20 cellular contexts compared by ENCODE assay signal in the genomic region with DNA sequence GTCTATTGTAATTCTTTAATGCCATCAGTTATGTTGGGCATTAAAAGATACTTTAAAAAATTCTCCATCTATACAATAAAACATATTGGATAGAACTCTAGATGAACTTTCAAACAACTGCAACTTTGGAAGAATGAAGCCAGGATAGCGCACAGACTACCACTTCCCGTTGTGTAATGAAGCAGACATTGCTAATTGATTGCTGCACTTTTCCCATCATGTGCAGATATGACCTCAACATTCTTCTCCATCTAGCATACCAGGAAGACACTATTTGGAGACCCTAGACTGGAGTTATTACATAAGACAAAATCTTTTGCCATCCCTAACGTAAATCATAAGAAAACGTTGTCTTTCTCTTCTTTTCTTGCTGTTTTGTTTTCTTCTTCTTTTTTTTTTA.
"Had no signal": no experiment of that assay in that cellular context is flagged by ENCODE, and none has a peak within 500 bp of the region (broad histone marks: within the 10 kb centered on the region; RNA-seq: fewer than 3 reads in every experiment).

No MANE protein-coding gene starts in this region.

- H3K36me3 Mint-ChIP-seq: mesothelial cell of epicardium, natural killer cell, neural progenitor cell, type B pancreatic cell had no signal

- H3K27me3 Mint-ChIP-seq: naive B cell; stimulated activated naive CD8-positive, alpha-beta T cell treated with anti-CD3 and anti-CD28 coated beads, Interleukin-15, Interleukin-2, amounts not matched to agents 100 ng/mL and 50 ng/mL, for 24 hours; type B pancreatic cell had no signal

- H3K27ac Mint-ChIP-seq: mesothelial cell of epicardium; natural killer cell; nephron progenitor cell; neural progenitor cell; progenitor cell of endocrine pancreas; stimulated activated naive CD8-positive, alpha-beta T cell treated with anti-CD3 and anti-CD28 coated beads, Interleukin-15, Interleukin-2, amounts not matched to agents 100 ng/mL and 50 ng/mL, for 24 hours; type B pancreatic cell had no signal

- H3K9me3 Mint-ChIP-seq: mesothelial cell of epicardium; natural killer cell; nephron progenitor cell; neural progenitor cell; stimulated activated naive CD8-positive, alpha-beta T cell treated with anti-CD3 and anti-CD28 coated beads, Interleukin-15, Interleukin-2, amounts not matched to agents 100 ng/mL and 50 ng/mL, for 24 hours; type B pancreatic cell had no signal

- H3K4me1 Mint-ChIP-seq: mesothelial cell of epicardium, nephron progenitor cell had no signal

- H3K4me3 Mint-ChIP-seq: mesothelial cell of epicardium; natural killer cell; nephron progenitor cell; neural progenitor cell; stimulated activated naive CD8-positive, alpha-beta T cell treated with anti-CD3 and anti-CD28 coated beads, Interleukin-15, Interleukin-2, amounts not matched to agents 100 ng/mL and 50 ng/mL, for 24 hours; type B pancreatic cell had no signal

- DNase-seq: islet precursor cell; left ventricle myocardium inferior; mesendoderm; naive B cell; natural killer cell; nephron progenitor cell; occipital lobe; right lobe of liver; stimulated activated CD4-positive, alpha-beta T cell treated with anti-CD3 and anti-CD28 coated beads, Interleukin-1b, Interleukin-23, amount 100 ng/mL, for 48 hours; stimulated activated CD4-positive, alpha-beta T cell treated with anti-CD3 and anti-CD28 coated beads, Interleukin-2, amount 100 ng/mL, for 48 hours; stimulated activated CD4-positive, alpha-beta T cell treated with anti-CD3 and anti-CD28 coated beads, Interleukin-4, amount 100 ng/mL, for 4 hours; stimulated activated CD8-positive, alpha-beta memory T cell treated with anti-CD3 and anti-CD28 coated beads, Interleukin-4, amount 100 ng/mL, for 48 hours; stimulated activated naive CD4-positive, alpha-beta T cell; tibial artery; uterus had no signal

- ATAC-seq: natural killer cell, right lobe of liver had no signal
